In genomic region chr10:21533577-21534475, GRCh38 we compare ENCODE assay signal across 8 cellular contexts. TPM values are rescaled to one million over a fixed set of nuclear protein-coding genes. Genes with fewer than 3 reads are reported as not detected.
DNase-seq lines count a peak whose midpoint lies in the region; ATAC-seq and TF ChIP-seq lines count a peak whose summit lies in the region.

Gene MLLT10, plus strand, starts transcription at chr10:21534232. Its CDS starts 413 bp downstream, at chr10:21534645.

- DNase-seq in DMS79 treated with DMSO at 0.1 percent for 48 hours (lab: John Stamatoyannopoulos, UW): peak; percentile 64
- DNase-seq in RPMI8226: peak; percentile 97
- DNase-seq in fibroblast of mammary gland (ENCODE audit: low read depth): peak; percentile 91
- DNase-seq in natural killer cell treated with Interleukin-12 subunit alpha and Interleukin-12 subunit beta and Interleukin-15 and Interleukin-18, amount 100 ng/mL, for 72 hours (ENCODE audit: low spot score): peak; percentile 94
- peak; percentile 91 for DNase-seq in stimulated activated naive CD8-positive, alpha-beta T cell treated with anti-CD3 and anti-CD28 coated beads, Interleukin-15, Interleukin-2, amounts not matched to agents 100 U/mL and 50 U/mL, for 24 hours

- peak; percentile 83 for ATAC-seq in GM21619 (IDR thresholded peaks at IDR 0.05; ENCODE audit: unreplicated experiment)
- peak; percentile 87 for ATAC-seq in activated T-helper 17 cell treated with anti-CD3 and anti-CD28 coated beads, Interleukin-2, amount 50 U/mL, for 72 hours (replicated peaks)
- ATAC-seq in natural killer cell treated with Interleukin-12 subunit alpha and Interleukin-12 subunit beta and Interleukin-15 and Interleukin-18, amount 100 ng/mL, for 72 hours: peak; percentile 96
- ATAC-seq in stimulated activated naive CD8-positive, alpha-beta T cell treated with anti-CD3 and anti-CD28 coated beads, Interleukin-15, Interleukin-2, amounts not matched to agents 100 U/mL and 50 U/mL, for 24 hours: peak; percentile 93

- TF ChIP-seq CTCF in KMS-11 (conservative IDR thresholded peaks at IDR 0.05; ENCODE audit: low read depth, low read length): peak; percentile 53; the same call in 1 of the 2 replicates
- TF ChIP-seq CTCF in fibroblast of mammary gland (conservative IDR thresholded peaks at IDR 0.05; ENCODE audit: control insufficient read depth, insufficient read depth, low read depth, low read length): peak; percentile 22

- peak within 1 kb of the TSS; percentile 87 for H3K27ac Mint-ChIP-seq in activated T-helper 17 cell treated with anti-CD3 and anti-CD28 coated beads, Interleukin-2, amount 50 U/mL, for 72 hours
- peak within 1 kb of the TSS; percentile 90 to 93 for H3K27ac Mint-ChIP-seq in natural killer cell treated with Interleukin-12 subunit alpha and Interleukin-12 subunit beta and Interleukin-15 and Interleukin-18, amount 100 ng/mL, for 72 hours

- peaks cover 28% of the 10 kb centered on the region for H3K36me3 Mint-ChIP-seq in activated T-helper 17 cell treated with anti-CD3 and anti-CD28 coated beads, Interleukin-2, amount 50 U/mL, for 72 hours (ENCODE audit: low read depth)
- peaks cover 5% of the 10 kb centered on the region for H3K36me3 Mint-ChIP-seq in natural killer cell treated with Interleukin-12 subunit alpha and Interleukin-12 subunit beta and Interleukin-15 and Interleukin-18, amount 100 ng/mL, for 72 hours

- no peaks in the 10 kb centered on the region for H3K9me3 Mint-ChIP-seq in activated T-helper 17 cell treated with anti-CD3 and anti-CD28 coated beads, Interleukin-2, amount 50 U/mL, for 72 hours
- no peaks in the 10 kb centered on the region for H3K9me3 Mint-ChIP-seq in natural killer cell treated with Interleukin-12 subunit alpha and Interleukin-12 subunit beta and Interleukin-15 and Interleukin-18, amount 100 ng/mL, for 72 hours

- H3K4me3 ChIP-seq in KMS-11 (IDR thresholded peaks at IDR 0.05; ENCODE audit: insufficient read depth, low read depth, low read length) (no peak within 1 kb of the TSS), fibroblast of mammary gland (ENCODE audit: control insufficient read depth, low read depth, low read length) (peak within 1 kb of the TSS; percentile 64)

- peak within 1 kb of the TSS; percentile 88 for H3K4me3 Mint-ChIP-seq in activated T-helper 17 cell treated with anti-CD3 and anti-CD28 coated beads, Interleukin-2, amount 50 U/mL, for 72 hours
- peak within 1 kb of the TSS; percentile 86 for H3K4me3 Mint-ChIP-seq in natural killer cell treated with Interleukin-12 subunit alpha and Interleukin-12 subunit beta and Interleukin-15 and Interleukin-18, amount 100 ng/mL, for 72 hours

- no peaks in the 10 kb centered on the region for H4K20me1 ChIP-seq in KMS-11 (ENCODE audit: insufficient read depth)

- H2AFZ ChIP-seq in KMS-11 (ENCODE audit: low read depth): peak within 1 kb of the TSS; percentile 75

- no peaks in the 10 kb centered on the region for H3K27me3 ChIP-seq in KMS-11 (ENCODE audit: insufficient read depth, low read depth)

- H3K4me1 ChIP-seq in KMS-11 (ENCODE audit: low read depth, poor library complexity, severe bottlenecking): peaks cover 45% of the 10 kb centered on the region

- no peaks in the 10 kb centered on the region for H3K36me3 ChIP-seq in KMS-11 (ENCODE audit: insufficient read depth)

- H3K27ac ChIP-seq in KMS-11: peak within 1 kb of the TSS; percentile 64

- H3K4me2 ChIP-seq in KMS-11: peak within 1 kb of the TSS; percentile 75

- H3K79me2 ChIP-seq in KMS-11 (ENCODE audit: insufficient read depth, low read depth): peaks cover 37% of the 10 kb centered on the region

- no peaks in the 10 kb centered on the region for H3K27me3 Mint-ChIP-seq in activated T-helper 17 cell treated with anti-CD3 and anti-CD28 coated beads, Interleukin-2, amount 50 U/mL, for 72 hours
- peaks cover 0 to 3% of the 10 kb centered on the region in 2 donors for H3K27me3 Mint-ChIP-seq in natural killer cell treated with Interleukin-12 subunit alpha and Interleukin-12 subunit beta and Interleukin-15 and Interleukin-18, amount 100 ng/mL, for 72 hours

- H3K9ac ChIP-seq in KMS-11: peak within 1 kb of the TSS; percentile 77

- H3K4me1 Mint-ChIP-seq in activated T-helper 17 cell treated with anti-CD3 and anti-CD28 coated beads, Interleukin-2, amount 50 U/mL, for 72 hours: peaks cover 9% of the 10 kb centered on the region
- H3K4me1 Mint-ChIP-seq in natural killer cell treated with Interleukin-12 subunit alpha and Interleukin-12 subunit beta and Interleukin-15 and Interleukin-18, amount 100 ng/mL, for 72 hours (ENCODE audit: low read depth in 2 of 2): peaks cover 8 to 16% of the 10 kb centered on the region in 2 donors

RNA-seq across cellular contexts. Expression of gene MLLT10, which starts in this region (rescaled TPM):
- total RNA-seq in activated T-helper 17 cell treated with anti-CD3 and anti-CD28 coated beads, Interleukin-2, amount 50 U/mL, for 72 hours: 10 to 100 TPM; 45.2 to 50.1 TPM
- total RNA-seq in natural killer cell treated with Interleukin-12 subunit alpha and Interleukin-12 subunit beta and Interleukin-15 and Interleukin-18, amount 100 ng/mL, for 72 hours: 10 to 100 TPM; 31.5 to 71.0 TPM
